25 cellular contexts compared by ENCODE assay signal in genomic region chr3:162274070-162274469, GRCh38.
"Had no signal": no experiment of that assay in that cellular context is flagged by ENCODE, and none has a peak within 500 bp of the region (broad histone marks: within the 10 kb centered on the region; RNA-seq: fewer than 3 reads in every experiment).

No MANE protein-coding gene starts in this region.

- FAIRE-seq: colon, endothelial cell of umbilical vein, islet of Langerhans, keratinocyte had no signal

- H3K4me3 ChIP-seq: coronary artery, dorsolateral prefrontal cortex, esophagus squamous epithelium, gastrocnemius medialis, heart right ventricle, left lung, lower lobe of right lung, mucosa of descending colon had no signal

- DNase-seq: dermis blood vessel endothelial cell; dorsolateral prefrontal cortex; effector CD4-positive, alpha-beta T cell; effector memory CD4-positive, alpha-beta T cell; erythroblast; esophagus squamous epithelium; foreskin fibroblast; foreskin melanocyte; gastrocnemius medialis; glutamatergic neuron; head of caudate nucleus; heart right ventricle; hippocampal formation; left cardiac atrium; left lung; left ventricle myocardium superior; lower lobe of right lung; mesenchymal stem cell; mucosa of descending colon; naive B cell had no signal
